In genomic region chr2:173149491-173149890, GRCh38 we compare ENCODE assay signal across 9 cellular contexts.
DNase-seq lines count a peak whose midpoint lies in the region; ATAC-seq lines count a peak whose summit lies in the region.
"Had no signal": no experiment of that assay in that cellular context is flagged by ENCODE, and none has a peak within 500 bp of the region (broad histone marks: within the 10 kb centered on the region; RNA-seq: fewer than 3 reads in every experiment).

No MANE protein-coding gene starts in this region.

- H3K4me3 Mint-ChIP-seq in T-helper 1 cell treated with Interleukin-12 subunit alpha and Interleukin-12 subunit beta and Interleukin-4 antibody, amounts not matched to agents 30 μg/mL and 1 μg/mL, for 36 hours = peak overlapping the region; percentile 38
- H3K4me3 Mint-ChIP-seq in stimulated activated effector memory CD8-positive, alpha-beta T cell treated with anti-CD3 and anti-CD28 coated beads, Interleukin-12 subunit alpha, Interleukin-12 subunit beta, amount 100 ng/mL, for 72 hours = peak overlapping the region; percentile 30

- H3K9me3 Mint-ChIP-seq in T-helper 1 cell treated with Interleukin-12 subunit alpha and Interleukin-12 subunit beta and Interleukin-4 antibody, amounts not matched to agents 30 μg/mL and 1 μg/mL, for 36 hours = peaks cover 6% of the 10 kb centered on the region
- H3K9me3 Mint-ChIP-seq in stimulated activated effector memory CD8-positive, alpha-beta T cell treated with anti-CD3 and anti-CD28 coated beads, Interleukin-12 subunit alpha, Interleukin-12 subunit beta, amount 100 ng/mL, for 72 hours = peaks cover 3% of the 10 kb centered on the region

- peaks cover 5% of the 10 kb centered on the region for H3K36me3 Mint-ChIP-seq in T-helper 1 cell treated with Interleukin-12 subunit alpha and Interleukin-12 subunit beta and Interleukin-4 antibody, amounts not matched to agents 30 μg/mL and 1 μg/mL, for 36 hours (ENCODE audit: low read depth)
- peaks cover 5% of the 10 kb centered on the region for H3K36me3 Mint-ChIP-seq in stimulated activated effector memory CD8-positive, alpha-beta T cell treated with anti-CD3 and anti-CD28 coated beads, Interleukin-12 subunit alpha, Interleukin-12 subunit beta, amount 100 ng/mL, for 72 hours

- peak overlapping the region; percentile 96 for H3K27ac ChIP-seq in epithelial cell of prostate

- peak overlapping the region; percentile 93 for H3K27ac Mint-ChIP-seq in T-helper 1 cell treated with Interleukin-12 subunit alpha and Interleukin-12 subunit beta and Interleukin-4 antibody, amounts not matched to agents 30 μg/mL and 1 μg/mL, for 36 hours
- H3K27ac Mint-ChIP-seq in stimulated activated effector memory CD8-positive, alpha-beta T cell treated with anti-CD3 and anti-CD28 coated beads, Interleukin-12 subunit alpha, Interleukin-12 subunit beta, amount 100 ng/mL, for 72 hours = peak overlapping the region; percentile 43

- H3K27me3 Mint-ChIP-seq in T-helper 1 cell treated with Interleukin-12 subunit alpha and Interleukin-12 subunit beta and Interleukin-4 antibody, amounts not matched to agents 30 μg/mL and 1 μg/mL, for 36 hours (ENCODE audit: low read depth) = no peaks in the 10 kb centered on the region

- ATAC-seq in activated CD4-positive, CD25-positive, alpha-beta regulatory T cell treated with anti-CD3 and anti-CD28 coated beads, Interleukin-2, amount 50 U/mL, for 24 hours = peak; percentile 52 to 62
- ATAC-seq in stimulated activated effector memory CD8-positive, alpha-beta T cell treated with anti-CD3 and anti-CD28 coated beads, Interleukin-12 subunit alpha, Interleukin-12 subunit beta, amount 100 ng/mL, for 72 hours = peak; percentile 82
- no peak for ATAC-seq in HG03565 (IDR thresholded peaks at IDR 0.05; ENCODE audit: unreplicated experiment)

- no peak for DNase-seq in activated CD4-positive, CD25-positive, alpha-beta regulatory T cell treated with anti-CD3 and anti-CD28 coated beads, Interleukin-2, amount 50 U/mL, for 72 hours
- DNase-seq in epithelial cell of prostate (ENCODE audit: low read depth, low spot score) (no peak), dermis blood vessel endothelial cell (no peak), ureter (ENCODE audit: low spot score) (no peak)
- peak; percentile 43 to 73 for DNase-seq in stimulated activated effector memory CD8-positive, alpha-beta T cell treated with anti-CD3 and anti-CD28 coated beads, Interleukin-12 subunit alpha, Interleukin-12 subunit beta, amount 100 ng/mL, for 72 hours (ENCODE audit: low spot score in 2 of 2)
- DNase-seq: esophagus squamous epithelium had no signal

- H3K4me1 Mint-ChIP-seq in T-helper 1 cell treated with Interleukin-12 subunit alpha and Interleukin-12 subunit beta and Interleukin-4 antibody, amounts not matched to agents 30 μg/mL and 1 μg/mL, for 36 hours (ENCODE audit: low read depth) = peaks cover 36% of the 10 kb centered on the region
- H3K4me1 Mint-ChIP-seq in stimulated activated effector memory CD8-positive, alpha-beta T cell treated with anti-CD3 and anti-CD28 coated beads, Interleukin-12 subunit alpha, Interleukin-12 subunit beta, amount 100 ng/mL, for 72 hours = peaks cover 61% of the 10 kb centered on the region

Comparison
In these comparisons a context has a peak if more than half of its experiments do, and no peak if none do; other contexts are left out.
1. DNase-seq: peak in stimulated activated effector memory CD8-positive, alpha-beta T cell treated with anti-CD3 and anti-CD28 coated beads, Interleukin-12 subunit alpha, Interleukin-12 subunit beta, amount 100 ng/mL, for 72 hours (2 of 2); none in activated CD4-positive, CD25-positive, alpha-beta regulatory T cell treated with anti-CD3 and anti-CD28 coated beads, Interleukin-2, amount 50 U/mL, for 72 hours (single experiment), epithelial cell of prostate (single experiment), dermis blood vessel endothelial cell (single experiment) and ureter (single experiment).